Comparison of ENCODE assay signal across 23 cellular contexts in genomic region chr20:8811801-8812594, GRCh38.
DNase-seq lines count a peak whose midpoint lies in the region; ATAC-seq, FAIRE-seq and TF ChIP-seq lines count a peak whose summit lies in the region.
"Had no signal": no experiment of that assay in that cellular context is flagged by ENCODE, and none has a peak within 500 bp of the region (broad histone marks: within the 10 kb centered on the region; RNA-seq: fewer than 3 reads in every experiment).

No MANE protein-coding gene starts in this region.

- H3K4me1 ChIP-seq in BLaER1 treated with 17β-estradiol and CSF1 and Interleukin-3, amounts not matched to agents 10 nM and 100 nM, result peaks cover 0 to 8% (median 3%) of the 10 kb centered on the region in 10 experiments; a peak in 6 of 20 replicates
- H3K4me1 ChIP-seq in HEK293 (ENCODE audit: control insufficient read depth, insufficient read depth, low read length), result 0 out of 2 replicates have a peak, but pooled peaks cover 2% of the 10 kb centered on the region
- H3K4me1 ChIP-seq in endothelial cell of umbilical vein (ENCODE audit: control insufficient read depth, extremely low read depth, insufficient read depth, low read length), result peaks cover 12% of the 10 kb centered on the region
- peaks cover 3% of the 10 kb centered on the region for H3K4me1 ChIP-seq in parathyroid adenoma

- no TSS peak for BruUV-seq in endothelial cell of umbilical vein (replicated peaks; lab: Mats Ljungman, UMichigan)

- ATAC-seq in GM18870 (IDR thresholded peaks at IDR 0.05; ENCODE audit: unreplicated experiment), result no peak
- ATAC-seq: activated CD8-positive, alpha-beta T cell treated with anti-CD3 and anti-CD28 coated beads, Interleukin-2, amount 10 ng/mL, durations not matched to agents 7 days and 5 days; GM12878; naive thymus-derived CD8-positive, alpha-beta T cell; sciatic nerve had no signal

- no peak for DNase-seq in endothelial cell of umbilical vein (ENCODE audit: low read depth, low spot score)
- DNase-seq in DMS79 treated with DMSO at 0.1 percent for 48 hours (lab: John Stamatoyannopoulos, UW), result no peak
- no peak for DNase-seq in retina
- no peak for DNase-seq in NCI-H748 treated with DMSO at 0.1 percent for 48 hours (lab: John Stamatoyannopoulos, UW)
- DNase-seq: activated CD4-positive, CD25-positive, alpha-beta regulatory T cell treated with anti-CD3 and anti-CD28 coated beads, Interleukin-2, amount 50 U/mL, for 72 hours; activated CD8-positive, alpha-beta T cell treated with anti-CD3 and anti-CD28 coated beads, Interleukin-2, amount 10 ng/mL, durations not matched to agents 7 days and 5 days; activated gamma-delta T cell treated with Interleukin-2 at 50 U/mL for 16 hours; HFFc6; hippocampal formation; naive thymus-derived CD8-positive, alpha-beta T cell; stimulated activated CD4-positive, alpha-beta T cell treated with anti-CD3 and anti-CD28 coated beads, Interleukin-15, amount 100 ng/mL, for 24 hours; SW 1271 had no signal

- no peak overlapping the region for H3K27ac ChIP-seq in BLaER1 treated with 17β-estradiol and CSF1 and Interleukin-3, amounts not matched to agents 10 nM and 100 nM
- H3K27ac ChIP-seq in HEK293 (ENCODE audit: extremely low read depth, low read depth, low read length) (no peak overlapping the region), endothelial cell of umbilical vein (ENCODE audit: insufficient read depth, low read depth, low read length) (peak overlapping the region; percentile 49), parathyroid adenoma (peak overlapping the region; percentile 3)
- H3K27ac ChIP-seq: KMS-11, ovary had no signal

- H3K9me1 ChIP-seq in endothelial cell of umbilical vein (replicated peaks; ENCODE audit: control insufficient read depth, extremely low read depth, insufficient read depth, low read length), result no peaks in the 10 kb centered on the region

- H3K79me2 ChIP-seq in endothelial cell of umbilical vein (ENCODE audit: control insufficient read depth, insufficient read depth, low read length) (no peaks in the 10 kb centered on the region), parathyroid adenoma (no peaks in the 10 kb centered on the region)

- dilution Hi-C loops in endothelial cell of umbilical vein (cut with MboI; ENCODE audit: extremely low pct_ligation_motif_present, low sequenced_read_pairs), result no loop called here

- CTCF ChIA-PET in HEK293 (lab: Yijun Ruan, JAX) (no interaction called here), endothelial cell of umbilical vein (lab: Charles Lee) (interaction anchor here (0.8 to 3.0 kb wide), 7 partner anchors 9 to 596 kb away, joined by 3 to 24 read pairs (median 5); no protein-coding TSS in a partner anchor)

- no peak overlapping the region for H3K9ac ChIP-seq in BLaER1 treated with 17β-estradiol and CSF1 and Interleukin-3, amounts not matched to agents 10 nM and 100 nM
- H3K9ac ChIP-seq in endothelial cell of umbilical vein (replicated peaks; ENCODE audit: extremely low read depth, insufficient read depth, low read length) (no peak overlapping the region), parathyroid adenoma (no peak overlapping the region)
- H3K9ac ChIP-seq: KMS-11 had no signal

- H2AFZ ChIP-seq in endothelial cell of umbilical vein (ENCODE audit: low read depth, low read length), result peak overlapping the region; percentile 1
- H2AFZ ChIP-seq in parathyroid adenoma, result no peak overlapping the region

- FAIRE-seq in endothelial cell of umbilical vein (lab: Jason Lieb, UNC), result no peak
- FAIRE-seq: GM12878, keratinocyte had no signal

- H3K4me2 ChIP-seq in BLaER1 treated with 17β-estradiol and CSF1 and Interleukin-3, amounts not matched to agents 10 nM and 100 nM, result peak overlapping the region in 9 of 11 experiments; percentile 4 to 32 (median 18); a peak in 5 of 22 replicates
- peak overlapping the region; percentile 14 for H3K4me2 ChIP-seq in endothelial cell of umbilical vein (ENCODE audit: insufficient read depth, low read length)
- no peak overlapping the region for H3K4me2 ChIP-seq in parathyroid adenoma (ENCODE audit: low read length)
- H3K4me2 ChIP-seq: KMS-11 had no signal

- TF ChIP-seq CTCF in HEK293 (tag by site-specific recombination; IDR thresholded peaks at IDR 0.05) (no peak), endothelial cell of umbilical vein (IDR thresholded peaks at IDR 0.05; ENCODE audit: extremely low read depth in 1 of 2, insufficient read depth in 1 of 2, low read depth in 1 of 2, low read length in 2 of 2) (no peak), parathyroid adenoma (IDR thresholded peaks at IDR 0.05) (no peak)

- POLR2A ChIA-PET in HEK293 (lab: Yijun Ruan, JAX) (no interaction called here), endothelial cell of umbilical vein (lab: Charles Lee) (no interaction called here)

- no peaks in the 10 kb centered on the region for H4K20me1 ChIP-seq in BLaER1 treated with 17β-estradiol and CSF1 and Interleukin-3, amounts not matched to agents 10 nM and 100 nM
- no peaks in the 10 kb centered on the region for H4K20me1 ChIP-seq in endothelial cell of umbilical vein (replicated peaks; ENCODE audit: control insufficient read depth, extremely low read depth, insufficient read depth, low read length)

- H3K4me3 ChIP-seq in BLaER1 treated with 17β-estradiol and CSF1 and Interleukin-3, amounts not matched to agents 10 nM and 100 nM, result no peak overlapping the region
- no peak overlapping the region for H3K4me3 ChIP-seq in HEK293 (ENCODE audit: low read depth, low read length)
- no peak overlapping the region for H3K4me3 ChIP-seq in endothelial cell of umbilical vein (replicated peaks in 1 of 3; ENCODE audit: insufficient read depth in 1 of 3, low read depth in 1 of 3, low read length in 3 of 3)
- no peak overlapping the region for H3K4me3 ChIP-seq in parathyroid adenoma (ENCODE audit: low read depth, low read length)
- H3K4me3 ChIP-seq: body of pancreas, coronary artery, GM12878, ovary had no signal

- H3K27me3 ChIP-seq in BLaER1 treated with 17β-estradiol and CSF1 and Interleukin-3, amounts not matched to agents 10 nM and 100 nM, result no peaks in the 10 kb centered on the region
- no peaks in the 10 kb centered on the region for H3K27me3 ChIP-seq in endothelial cell of umbilical vein (ENCODE audit: control insufficient read depth in 2 of 2, insufficient read depth in 2 of 2, low read length in 2 of 2)
- no peaks in the 10 kb centered on the region for H3K27me3 ChIP-seq in parathyroid adenoma (ENCODE audit: control insufficient read depth, insufficient read depth, low read length)
- H3K27me3 ChIP-seq: body of pancreas, ovary had no signal

- TF ChIP-seq POLR2A in endothelial cell of umbilical vein (IDR thresholded peaks at IDR 0.05; ENCODE audit: low read depth, low read length), result no peak

- no peaks in the 10 kb centered on the region for H3K36me3 ChIP-seq in BLaER1 treated with 17β-estradiol and CSF1 and Interleukin-3, amounts not matched to agents 10 nM and 100 nM
- no peaks in the 10 kb centered on the region for H3K36me3 ChIP-seq in HEK293 (ENCODE audit: control insufficient read depth in 2 of 2, insufficient read depth in 1 of 2, low read length in 2 of 2)
- H3K36me3 ChIP-seq in endothelial cell of umbilical vein (ENCODE audit: control insufficient read depth in 2 of 2, extremely low read depth in 1 of 2, insufficient read depth in 2 of 2, low read length in 2 of 2), result no peaks in the 10 kb centered on the region
- no peaks in the 10 kb centered on the region for H3K36me3 ChIP-seq in parathyroid adenoma (ENCODE audit: control insufficient read depth, insufficient read depth, low read length)
- H3K36me3 ChIP-seq: ovary had no signal

- intact Hi-C loops in endothelial cell of umbilical vein (cut with micrococcal nuclease), result loop anchor here (2.0 kb wide), 1 partner anchor 43 kb away; no protein-coding TSS in a partner anchor

- no peaks in the 10 kb centered on the region for H3K9me3 ChIP-seq in BLaER1 treated with 17β-estradiol and CSF1 and Interleukin-3, amounts not matched to agents 10 nM and 100 nM (replicated peaks in 1 of 11)
- no peaks in the 10 kb centered on the region for H3K9me3 ChIP-seq in HEK293 (ENCODE audit: control insufficient read depth, insufficient read depth, low read depth, low read length)
- no peaks in the 10 kb centered on the region for H3K9me3 ChIP-seq in endothelial cell of umbilical vein (replicated peaks; ENCODE audit: control insufficient read depth, insufficient read depth, low read length)
- H3K9me3 ChIP-seq in parathyroid adenoma (ENCODE audit: control insufficient read depth, low read length), result no peaks in the 10 kb centered on the region
- H3K9me3 ChIP-seq: body of pancreas, ovary had no signal

TF ChIP-seq in HEK293, 187 proteins besides CTCF, POLR2A, EP300 and RAD21 (continues in another document):
- TF ChIP-seq, protein P1, sequence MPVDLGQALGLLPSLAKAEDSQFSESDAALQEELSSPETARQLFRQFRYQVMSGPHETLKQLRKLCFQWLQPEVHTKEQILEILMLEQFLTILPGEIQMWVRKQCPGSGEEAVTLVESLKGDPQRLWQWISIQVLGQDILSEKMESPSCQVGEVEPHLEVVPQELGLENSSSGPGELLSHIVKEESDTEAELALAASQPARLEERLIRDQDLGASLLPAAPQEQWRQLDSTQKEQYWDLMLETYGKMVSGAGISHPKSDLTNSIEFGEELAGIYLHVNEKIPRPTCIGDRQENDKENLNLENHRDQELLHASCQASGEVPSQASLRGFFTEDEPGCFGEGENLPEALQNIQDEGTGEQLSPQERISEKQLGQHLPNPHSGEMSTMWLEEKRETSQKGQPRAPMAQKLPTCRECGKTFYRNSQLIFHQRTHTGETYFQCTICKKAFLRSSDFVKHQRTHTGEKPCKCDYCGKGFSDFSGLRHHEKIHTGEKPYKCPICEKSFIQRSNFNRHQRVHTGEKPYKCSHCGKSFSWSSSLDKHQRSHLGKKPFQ (tag by site-specific recombination; IDR thresholded peaks at IDR 0.05), result 0 out of 2 replicates have a peak, but pooled peaks have one; percentile 29
- TF ChIP-seq ZNF174 (tag by site-specific recombination; IDR thresholded peaks at IDR 0.05), result no peak

TF ChIP-seq in endothelial cell of umbilical vein, 7 proteins besides CTCF, POLR2A, EP300 and RAD21:
- TF ChIP-seq MAX (IDR thresholded peaks at IDR 0.05; ENCODE audit: insufficient read depth, insufficient read length) (no peak), GATA2 (IDR thresholded peaks at IDR 0.05; ENCODE audit: insufficient read depth, insufficient read length, low read depth, low read length) (no peak), POLR2AphosphoS5 (IDR thresholded peaks at IDR 0.05; ENCODE audit: insufficient read depth, low read depth, low read length) (no peak), JUN (IDR thresholded peaks at IDR 0.05; ENCODE audit: borderline replicate concordance, insufficient read depth, insufficient read length, low read depth) (no peak), MYC (IDR thresholded peaks at IDR 0.05; ENCODE audit: low read depth, low read length) (no peak), EZH2 (IDR thresholded peaks at IDR 0.05; ENCODE audit: borderline replicate concordance, low read depth, low read length, severe bottlenecking) (no peak)
TF ChIP-seq in endothelial cell of umbilical vein: peak in this region for 0.

Comparison
In these comparisons a context has a peak if more than half of its experiments do, and no peak if none do; other contexts are left out.
1. H3K27ac ChIP-seq: peak in endothelial cell of umbilical vein (single experiment) and parathyroid adenoma (single experiment); none in BLaER1 treated with 17β-estradiol and CSF1 and Interleukin-3, amounts not matched to agents 10 nM and 100 nM (0 of 11) and HEK293 (single experiment).